In genomic region chr11:67732045-67732787, GRCh38 we compare ENCODE assay signal across 8 cellular contexts. TPM values are rescaled to one million over a fixed set of nuclear protein-coding genes. Genes with fewer than 3 reads are reported as not detected.
DNase-seq lines count a peak whose midpoint lies in the region; ATAC-seq and TF ChIP-seq lines count a peak whose summit lies in the region.

No MANE protein-coding gene starts in this region.

- H3K4me3 ChIP-seq in heart left ventricle = peak overlapping the region in 4 of 12 donors; percentile 2 to 29 (median 12)
- H3K4me3 ChIP-seq in rectal smooth muscle tissue (ENCODE audit: low read length) = peak overlapping the region; percentile 19
- H3K4me3 ChIP-seq in prostate gland = no peak overlapping the region

- peaks cover 59% of the 10 kb centered on the region for H3K27me3 Mint-ChIP-seq in central memory CD8-positive, alpha-beta T cell

- no peak overlapping the region for H3K9ac ChIP-seq in rectal smooth muscle tissue (ENCODE audit: low read length)

- DNase-seq in left ventricle myocardium superior (peak; percentile 35), heart left ventricle (no peak), T-helper 1 cell (peak in 3 of 5 donors; percentile 1 to 60 (median 40)), NCI-H187 treated with DMSO at 0.1 percent for 48 hours (lab: John Stamatoyannopoulos, UW) (no peak), prostate gland (ENCODE audit: low spot score) (no peak)
- peak in 1 of 2 donors; percentile 47 for DNase-seq in central memory CD8-positive, alpha-beta T cell (ENCODE audit: low spot score in 2 of 2)

- intact Hi-C loops in left ventricle myocardium superior (cut with micrococcal nuclease) (no loop called here), heart left ventricle (cut with DNase I) (no loop called here), prostate gland (cut with DNase I) (no loop called here)

- peaks cover 15% of the 10 kb centered on the region for H3K4me1 Mint-ChIP-seq in central memory CD8-positive, alpha-beta T cell

- H3K27ac ChIP-seq in heart left ventricle (no peak overlapping the region), rectal smooth muscle tissue (ENCODE audit: low read depth, low read length) (no peak overlapping the region), prostate gland (no peak overlapping the region)

- no peaks in the 10 kb centered on the region for H3K9me3 ChIP-seq in heart left ventricle
- H3K9me3 ChIP-seq in prostate gland = no peaks in the 10 kb centered on the region

- no peak overlapping the region for H3K27ac Mint-ChIP-seq in central memory CD8-positive, alpha-beta T cell (ENCODE audit: low read depth)

- H3K4me3 Mint-ChIP-seq in central memory CD8-positive, alpha-beta T cell = peak overlapping the region; percentile 65

- H3K27me3 ChIP-seq in heart left ventricle (peaks cover 0 to 24% (median 7%) of the 10 kb centered on the region in 9 donors), rectal smooth muscle tissue (ENCODE audit: control insufficient read depth, insufficient read depth, low read length) (no peaks in the 10 kb centered on the region), prostate gland (replicated peaks; ENCODE audit: insufficient read depth) (no peaks in the 10 kb centered on the region)

- 20 to 25% (median 22%) methylated on average over 38 to 42 of the region's 42 CpGs for WGBS in heart left ventricle, 4 donors
- 29% methylated on average over 42 of the region's 42 CpGs for WGBS in prostate gland

- peak in 3 of 12 donors; percentile 22 to 26 (median 24) for TF ChIP-seq CTCF in heart left ventricle (IDR thresholded peaks at IDR 0.05)
- TF ChIP-seq CTCF in prostate gland (IDR thresholded peaks at IDR 0.05) = no peak

- no peaks in the 10 kb centered on the region for H3K9me3 Mint-ChIP-seq in central memory CD8-positive, alpha-beta T cell

- TF ChIP-seq POLR2A in heart left ventricle (IDR thresholded peaks at IDR 0.05) = no peak
- TF ChIP-seq POLR2A in prostate gland (IDR thresholded peaks at IDR 0.05) = no peak

- peaks cover 0 to 5% (median 0%) of the 10 kb centered on the region in 12 donors for H3K4me1 ChIP-seq in heart left ventricle
- no peaks in the 10 kb centered on the region for H3K4me1 ChIP-seq in rectal smooth muscle tissue (ENCODE audit: control insufficient read depth, insufficient read depth, low read length)
- no peaks in the 10 kb centered on the region for H3K4me1 ChIP-seq in prostate gland (replicated peaks)

- ATAC-seq in left ventricle myocardium superior (no peak), heart left ventricle (no peak), HG03139 (IDR thresholded peaks at IDR 0.05; ENCODE audit: unreplicated experiment) (no peak)
- peak; percentile 86 for ATAC-seq in central memory CD8-positive, alpha-beta T cell (replicated peaks; ENCODE audit: extremely low read depth, poor library complexity, severe bottlenecking)

- H3K36me3 Mint-ChIP-seq in central memory CD8-positive, alpha-beta T cell (ENCODE audit: insufficient read depth) = peaks cover 2% of the 10 kb centered on the region

- H3K36me3 ChIP-seq in heart left ventricle (no peaks in the 10 kb centered on the region), rectal smooth muscle tissue (ENCODE audit: control insufficient read depth, insufficient read depth, low read length) (no peaks in the 10 kb centered on the region), prostate gland (no peaks in the 10 kb centered on the region)

RNA-seq across cellular contexts. Expression of gene ALDH3B2, which starts 57.8 kb away (rescaled TPM):
- not detected for total RNA-seq in left ventricle myocardium superior
- not detected for total RNA-seq in heart left ventricle
- not detected for polyA plus RNA-seq in heart left ventricle
- 1 to 10 TPM; 1.8 to 4.4 TPM for total RNA-seq in prostate gland

Comparison
In these comparisons a context has a peak if more than half of its experiments do, and no peak if none do; other contexts are left out.
1. DNase-seq: peak in left ventricle myocardium superior (single experiment) and T-helper 1 cell (3 of 5); none in heart left ventricle (0 of 5), NCI-H187 treated with DMSO at 0.1 percent for 48 hours (single experiment) and prostate gland (single experiment).